ENCODE assay signal across 8 cellular contexts in the genomic region with DNA sequence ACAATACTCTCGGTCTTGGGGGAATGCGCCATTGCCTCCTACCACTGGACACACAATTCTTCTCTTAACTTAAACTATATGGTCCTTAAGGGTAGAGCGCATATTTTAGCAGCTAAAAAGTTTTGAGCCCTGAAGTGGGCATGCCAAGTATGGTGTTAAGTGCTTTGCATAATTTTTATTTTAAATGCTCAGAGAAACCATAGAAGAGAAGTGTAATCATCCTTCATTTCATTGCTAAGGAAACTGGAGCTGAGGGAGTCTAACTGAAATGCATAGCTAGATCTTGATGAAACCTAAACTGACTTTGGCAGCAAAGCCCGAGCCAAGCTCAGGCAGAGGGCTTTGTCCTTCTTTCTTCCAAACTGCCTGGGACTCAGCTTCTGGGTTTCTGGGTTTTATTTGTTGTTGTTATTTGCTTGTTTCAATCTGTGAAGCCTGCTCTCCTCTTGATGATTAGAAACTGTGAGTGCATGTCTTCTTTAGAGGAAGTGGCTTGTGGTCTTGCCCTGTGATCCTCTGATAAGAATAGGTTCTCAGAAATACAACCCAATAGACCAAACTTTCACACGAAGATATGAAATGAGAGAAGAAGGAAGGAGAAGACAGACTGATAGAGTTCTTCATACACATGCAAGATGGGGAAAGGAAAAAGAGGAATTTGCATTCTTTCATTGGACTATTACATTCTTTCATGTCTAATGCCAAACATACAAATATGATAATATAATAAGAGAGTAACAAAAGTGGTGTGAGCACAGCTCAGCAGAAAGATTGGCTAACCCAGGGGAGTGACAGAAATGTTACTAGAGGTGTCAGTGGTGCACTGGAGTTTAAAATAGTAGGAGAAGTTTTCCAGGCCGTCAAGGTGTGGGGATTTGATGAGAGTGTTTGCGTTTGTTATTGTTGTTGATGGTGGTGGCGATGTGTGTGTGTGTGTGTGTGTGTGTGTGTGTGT. TPM values are rescaled to one million over a fixed set of nuclear protein-coding genes. Genes with fewer than 3 reads are reported as not detected.
A peak's percentile ranks its signal among the peaks of the same experiment; 100 is the strongest.
DNase-seq lines count a peak whose midpoint lies in the region; ATAC-seq, FAIRE-seq and TF ChIP-seq lines count a peak whose summit lies in the region.

No MANE protein-coding gene starts in this region.

- BruUV-seq in GM12878 (replicated peaks; lab: Mats Ljungman, UMichigan): no TSS peak

- H3K27ac ChIP-seq in GM12878 (ENCODE audit: control insufficient read depth, insufficient read depth) (peak overlapping the region; percentile 90), pancreas (no peak overlapping the region)

- peak; percentile 94 for TF ChIP-seq EP300 in GM12878 (IDR thresholded peaks at IDR 0.05; ENCODE audit: borderline replicate concordance in 1 of 2, control insufficient read depth in 1 of 2, low read depth in 2 of 2, low read length in 2 of 2)

- intact Hi-C loops in GM12878 (cut with micrococcal nuclease; ENCODE audit: unreplicated experiment): loop anchor here (2.0 kb wide), 1 partner anchor 83 kb away; no protein-coding TSS in a partner anchor
- intact Hi-C loops in posterior cingulate gyrus (cut with DNase I): no loop called here
- intact Hi-C loops in pancreas (cut with DNase I): no loop called here

- WGBS in GM12878 (ENCODE audit: insufficient coverage, insufficient replicate concordance, low lambda C conversion rate, missing lambda C conversion rate): 48% methylated on average over 8 of the region's 8 CpGs
- WGBS in pancreas, 2 donors: 83 to 90% methylated on average over 8 of the region's 8 CpGs

- FAIRE-seq in GM12878 (lab: Jason Lieb, UNC) (peak; percentile 89), pancreas (lab: Jason Lieb, UNC) (no peak)

- DNase-seq in HUDEP-2 (lab: John Stamatoyannopoulos, UW; ENCODE audit: unreplicated experiment in 76 of 76): peak in 50 of 76 experiments; percentile 5 to 88 (median 68)
- peak; percentile 87 for DNase-seq in GM12878 (ENCODE audit: low read depth, low spot score)
- DNase-seq in posterior cingulate gyrus: no peak
- DNase-seq in DMS153 treated with DMSO at 0.1 percent for 48 hours (lab: John Stamatoyannopoulos, UW; ENCODE audit: unreplicated experiment): no peak
- no peak for DNase-seq in pancreas

- H3K79me2 ChIP-seq in GM12878 (ENCODE audit: control insufficient read depth, insufficient read depth, low read length): no peaks in the 10 kb centered on the region

- H3K36me3 ChIP-seq in GM12878 (ENCODE audit: control insufficient read depth in 2 of 2, insufficient read depth in 2 of 2, low read length in 1 of 2) (no peaks in the 10 kb centered on the region), pancreas (no peaks in the 10 kb centered on the region)

- TF ChIP-seq CTCF in GM12878 (IDR thresholded peaks at IDR 0.05 in 2 of 3, conservative IDR thresholded peaks at IDR 0.05 in 1 of 3; ENCODE audit: control insufficient read depth in 2 of 3, extremely low read depth in 1 of 3, insufficient read depth in 1 of 3, low read depth in 3 of 3, low read length in 3 of 3) (no peak), pancreas (IDR thresholded peaks at IDR 0.05) (no peak)

- peak overlapping the region; percentile 76 for H2AFZ ChIP-seq in GM12878 (ENCODE audit: control insufficient read depth, low read depth, low read length)

- H3K27me3 ChIP-seq in GM12878 (replicated peaks in 1 of 2; ENCODE audit: control insufficient read depth in 2 of 2, insufficient read depth in 2 of 2, low read length in 1 of 2): no peaks in the 10 kb centered on the region
- H3K27me3 ChIP-seq in pancreas: no peaks in the 10 kb centered on the region

- H3K9ac ChIP-seq in GM12878 (ENCODE audit: control insufficient read depth, insufficient read depth, low read length): peak overlapping the region; percentile 54

- peak overlapping the region; percentile 94 for H3K4me2 ChIP-seq in GM12878 (ENCODE audit: control insufficient read depth, insufficient read depth)

- CTCF ChIA-PET in GM12878 (lab: Yijun Ruan, JAX): interaction anchor here (0.5 to 6.3 kb wide), 18 partner anchors 7 to 149 kb away, joined by 3 to 37 read pairs (median 5); a partner anchor contains a TSS

- RAD21 ChIA-PET in GM12878 (lab: Charles Lee; ENCODE audit: unreplicated experiment): interaction anchor here (1.0 to 5.0 kb wide), 7 partner anchors 10 to 1609 kb away, joined by 3 to 35 read pairs (median 11); no protein-coding TSS in a partner anchor

- SMC1A ChIA-PET in GM12878 (lab: Charles Lee; ENCODE audit: uncharacterized antibody, unreplicated experiment): interaction anchor here (0.7 to 5.8 kb wide), 17 partner anchors 9 to 564 kb away, joined by 3 to 53 read pairs (median 5); a partner anchor contains a TSS

- H4K20me1 ChIP-seq in GM12878 (ENCODE audit: control insufficient read depth, insufficient read depth): no peaks in the 10 kb centered on the region

- peaks cover 5% of the 10 kb centered on the region; the same call in 2 of the 3 replicates for H3K9me3 ChIP-seq in GM12878 (replicated peaks; ENCODE audit: control insufficient read depth, insufficient read depth, low read length)
- H3K9me3 ChIP-seq in pancreas: no peaks in the 10 kb centered on the region

- ATAC-seq in GM18498 (IDR thresholded peaks at IDR 0.05; ENCODE audit: unreplicated experiment): peak; percentile 99
- peak; percentile 99 for ATAC-seq in GM21528 (IDR thresholded peaks at IDR 0.05; ENCODE audit: low FRiP score, unreplicated experiment)
- ATAC-seq in GM12878: peak; percentile 97
- ATAC-seq in SK-N-SH treated with all-trans-retinoic acid at 6 μM for 48 hours: no peak
- no peak for ATAC-seq in pancreas

- H3K4me3 ChIP-seq in GM12878: no peak overlapping the region; the same call in 1 of the 2 replicates
- no peak overlapping the region for H3K4me3 ChIP-seq in pancreas

- H3K4me1 ChIP-seq in GM12878 (ENCODE audit: control insufficient read depth, insufficient read depth, low read length): peaks cover 30% of the 10 kb centered on the region
- no peaks in the 10 kb centered on the region for H3K4me1 ChIP-seq in pancreas

- TF ChIP-seq RAD21 in GM12878 (IDR thresholded peaks at IDR 0.05; ENCODE audit: insufficient read depth, low read depth, low read length): 0 out of 2 replicates have a peak, but pooled peaks have one; percentile 5

- in situ Hi-C loops in GM12878 (cut with MboI): no loop called here

- POLR2A ChIA-PET in GM12878 (lab: Charles Lee): interaction anchor here (1.1 to 2.1 kb wide), 5 partner anchors 9 to 134 kb away, joined by 3 to 11 read pairs (median 4); no protein-coding TSS in a partner anchor

- no peak for TF ChIP-seq POLR2A in GM12878 (IDR thresholded peaks at IDR 0.05; ENCODE audit: low read depth, low read length)

RNA-seq across cellular contexts. Expression of a gene that starts 7.5 kb away (rescaled TPM):
- total RNA-seq in GM12878 (2013; cell fraction: nucleolus; rRNA removed): 54.4 and 62.2 TPM in 2 replicates
- total RNA-seq in GM12878 (2014; rRNA removed): 0.44 and 0.68 TPM in 2 replicates
- 0.64 and 0.67 TPM in 2 replicates for total RNA-seq in GM12878 (2014; rRNA removed; fragmentation: Illumina TruSeq; extraction: Trizol)
- 0.80 and 1.4 TPM in 2 replicates for total RNA-seq in GM12878 (2021)
- polyA plus RNA-seq in GM12878 (2011; ENCODE audit: low read depth): 2.2 TPM
- polyA plus RNA-seq in GM12878 (2011; rRNA removed): 10.6 and 12.1 TPM in 2 replicates
- polyA plus RNA-seq in GM12878 (2011; cell fraction: cytosol; rRNA removed): 10.5 and 11.1 TPM in 2 replicates
- polyA plus RNA-seq in GM12878 (2011; cell fraction: nucleus; rRNA removed): 14.3 and 15.3 TPM in 2 replicates
- polyA plus RNA-seq in GM12878 (2012): 2.9 and 4.0 TPM in 2 replicates
- 0.48 and 0.54 TPM in 2 replicates for polyA plus RNA-seq in GM12878 (2014; fragmentation: Illumina TruSeq; extraction: Trizol)
- polyA plus RNA-seq in GM12878 (2014; fragmentation: Nextera tagmentation; extraction: Ambion mirVana): under 1 TPM; 0.02 to 0.09 TPM
- polyA plus RNA-seq in GM12878 (2014; rRNA removed): 0.44 and 0.46 TPM in 2 replicates
- under 1 TPM in 1 of 2 experiments, not detected in 1; 0.40 TPM for polyA plus RNA-seq in GM12878 (2016; fragmentation: Nextera tagmentation; extraction: Ambion mirVana)
- polyA minus RNA-seq in GM12878 (2011; rRNA and poly(A)+ RNA removed): 16.5 and 20.3 TPM in 2 replicates
- polyA minus RNA-seq in GM12878 (2011; cell fraction: cytosol; rRNA and poly(A)+ RNA removed): 6.3 and 7.3 TPM in 2 replicates
- polyA minus RNA-seq in GM12878 (2011; cell fraction: nucleus; rRNA and poly(A)+ RNA removed): 16.9 and 28.9 TPM in 2 replicates
- total RNA-seq in pancreas: 10 to 100 TPM; 21.3 to 78.7 (median 45.7) TPM
- polyA plus RNA-seq in pancreas: 10 to 100 TPM in 1 of 2 donors, 1 to 10 TPM in 1; 9.4 to 12.0 TPM

RNA-seq across cellular contexts. Expression of a gene that starts 32.1 kb away (rescaled TPM):
- 0.19 and 0.49 TPM in 2 replicates for total RNA-seq in GM12878 (2013; cell fraction: nucleolus; rRNA removed)
- total RNA-seq in GM12878 (2014; rRNA removed) (0.54 and 0.73 TPM in 2 replicates), GM12878 (2014; rRNA removed; fragmentation: Illumina TruSeq; extraction: Trizol) (0.60 and 0.72 TPM in 2 replicates), GM12878 (2021) (0.87 and 1.2 TPM in 2 replicates), pancreas (1 to 10 TPM in 5 of 6 donors, under 1 TPM in 1; 0.60 to 2.9 (median 2.1) TPM)
- polyA plus RNA-seq in GM12878 (2011; ENCODE audit: low read depth): 1.3 TPM
- polyA plus RNA-seq in GM12878 (2011; rRNA removed) (0.75 and 0.76 TPM in 2 replicates), GM12878 (2014; fragmentation: Illumina TruSeq; extraction: Trizol) (0.74 and 0.90 TPM in 2 replicates), GM12878 (2014; fragmentation: Nextera tagmentation; extraction: Ambion mirVana) (under 1 TPM; 0.40 to 0.56 TPM), GM12878 (2014; rRNA removed) (0.67 and 1.1 TPM in 2 replicates), GM12878 (2016; fragmentation: Nextera tagmentation; extraction: Ambion mirVana) (under 1 TPM; 0.24 to 0.33 TPM), pancreas (1 to 10 TPM in 1 of 2 donors, under 1 TPM in 1; 0.95 to 1.9 TPM)
- polyA plus RNA-seq in GM12878 (2011; cell fraction: cytosol; rRNA removed): 0.27 TPM in 2 replicates
- polyA plus RNA-seq in GM12878 (2011; cell fraction: nucleus; rRNA removed): 0.52 and 0.86 TPM in 2 replicates
- 0.88 and 1.7 TPM in 2 replicates for polyA plus RNA-seq in GM12878 (2012)
- polyA minus RNA-seq in GM12878 (2011; rRNA and poly(A)+ RNA removed): 0.52 and 0.59 TPM in 2 replicates
- not detected in 2 replicates for polyA minus RNA-seq in GM12878 (2011; cell fraction: cytosol; rRNA and poly(A)+ RNA removed)
- 0.97 and 1.4 TPM in 2 replicates for polyA minus RNA-seq in GM12878 (2011; cell fraction: nucleus; rRNA and poly(A)+ RNA removed)

RNA-seq across cellular contexts. Expression of a gene that starts 44.0 kb away (rescaled TPM):
- total RNA-seq in GM12878 (2013; cell fraction: nucleolus; rRNA removed): 2.3 and 2.7 TPM in 2 replicates
- total RNA-seq in GM12878 (2014; rRNA removed): 4.0 and 6.4 TPM in 2 replicates
- 3.0 and 3.8 TPM in 2 replicates for total RNA-seq in GM12878 (2014; rRNA removed; fragmentation: Illumina TruSeq; extraction: Trizol)
- total RNA-seq in GM12878 (2021): 3.5 and 3.9 TPM in 2 replicates
- 3.9 TPM for polyA plus RNA-seq in GM12878 (2011; ENCODE audit: low read depth)
- 5.6 TPM in 2 replicates for polyA plus RNA-seq in GM12878 (2011; rRNA removed)
- 4.0 and 4.3 TPM in 2 replicates for polyA plus RNA-seq in GM12878 (2011; cell fraction: cytosol; rRNA removed)
- 7.1 and 7.3 TPM in 2 replicates for polyA plus RNA-seq in GM12878 (2011; cell fraction: nucleus; rRNA removed)
- polyA plus RNA-seq in GM12878 (2012): 3.0 and 4.0 TPM in 2 replicates
- polyA plus RNA-seq in GM12878 (2014; fragmentation: Illumina TruSeq; extraction: Trizol): 4.1 and 4.8 TPM in 2 replicates
- 1 to 10 TPM; 1.9 to 2.3 TPM for polyA plus RNA-seq in GM12878 (2014; fragmentation: Nextera tagmentation; extraction: Ambion mirVana)
- 2.6 and 3.5 TPM in 2 replicates for polyA plus RNA-seq in GM12878 (2014; rRNA removed)
- 1 to 10 TPM in 1 of 2 experiments, under 1 TPM in 1; 0.50 to 1.5 TPM for polyA plus RNA-seq in GM12878 (2016; fragmentation: Nextera tagmentation; extraction: Ambion mirVana)
- 6.4 and 8.5 TPM in 2 replicates for polyA minus RNA-seq in GM12878 (2011; rRNA and poly(A)+ RNA removed)
- 2.3 and 2.8 TPM in 2 replicates for polyA minus RNA-seq in GM12878 (2011; cell fraction: cytosol; rRNA and poly(A)+ RNA removed)
- polyA minus RNA-seq in GM12878 (2011; cell fraction: nucleus; rRNA and poly(A)+ RNA removed): 8.0 and 9.4 TPM in 2 replicates
- 1 to 10 TPM; 2.5 to 4.3 (median 3.5) TPM for total RNA-seq in pancreas
- 1 to 10 TPM; 1.7 to 2.4 TPM for polyA plus RNA-seq in pancreas

Comparison
In these comparisons a context has a peak if more than half of its experiments do, and no peak if none do; other contexts are left out.
1. ATAC-seq: peak in GM18498 (single experiment), GM21528 (single experiment) and GM12878 (single experiment); none in SK-N-SH treated with all-trans-retinoic acid at 6 μM for 48 hours (single experiment) and pancreas (0 of 4).
2. DNase-seq: peak in HUDEP-2 (50 of 76) and GM12878 (single experiment); none in posterior cingulate gyrus (0 of 10), DMS153 treated with DMSO at 0.1 percent for 48 hours (single experiment) and pancreas (0 of 6).